ENCODE assay signal across 10 cellular contexts in genomic region chr5:152425083-152425482, GRCh38. TPM values are rescaled to one million over a fixed set of nuclear protein-coding genes. Genes with fewer than 3 reads are reported as not detected.
"Had no signal": no experiment of that assay in that cellular context is flagged by ENCODE, and none has a peak within 500 bp of the region (broad histone marks: within the 10 kb centered on the region; RNA-seq: fewer than 3 reads in every experiment).

No MANE protein-coding gene starts in this region.

- H3K36me3 ChIP-seq: HAP-1 had no signal

- H3K4me1 ChIP-seq: HAP-1 had no signal

- H3K9me3 ChIP-seq: HAP-1 had no signal

- H3K4me2 ChIP-seq: GM23338 had no signal

- ATAC-seq: GM23338, HCT116 had no signal

- H3K27ac ChIP-seq: HL-60 had no signal

- DNase-seq: H7, HFFc6, KG1 had no signal

- H3K4me3 ChIP-seq: GM23338, HAP-1 had no signal

- H2AFZ ChIP-seq: GM23338 had no signal

RNA-seq across cellular contexts. Expression of gene NMUR2, which starts 20.0 kb away (rescaled TPM):
- total RNA-seq: GM23338, H4, H7, HFFc6, HT1080 had no signal
- polyA plus RNA-seq: GM23338, IgD-negative memory B cell had no signal
